ENCODE assay signal across 1 cellular context in genomic region chr5:116448450-116448849, GRCh38.
TF ChIP-seq lines count a peak whose summit lies in the region.

No MANE protein-coding gene starts in this region.

TF ChIP-seq in WTC11, 78 proteins besides CTCF, POLR2A, EP300 and RAD21 (continued from another document):
- TF ChIP-seq USF2 (CRISPR knock-in tag; IDR thresholded peaks at IDR 0.05) = no peak
- TF ChIP-seq PRRX2 (CRISPR knock-in tag; IDR thresholded peaks at IDR 0.05) = no peak
- no peak for TF ChIP-seq CDX4 (CRISPR knock-in tag; IDR thresholded peaks at IDR 0.05; ENCODE audit: borderline replicate concordance)
TF ChIP-seq in WTC11: peak in this region for 0.
